Comparison of ENCODE assay signal across 11 cellular contexts in genomic region chr7:49974035-49974434, GRCh38.
"Had no signal": no experiment of that assay in that cellular context is flagged by ENCODE, and none has a peak within 500 bp of the region (broad histone marks: within the 10 kb centered on the region; RNA-seq: fewer than 3 reads in every experiment).

No MANE protein-coding gene starts in this region.

- H3K36me3 ChIP-seq: HAP-1 had no signal

- H3K4me2 ChIP-seq: GM23338 had no signal

- ATAC-seq: GM23338, HCT116 had no signal

- H2AFZ ChIP-seq: GM23248, GM23338 had no signal

- DNase-seq: GM23248, GOT3, H7, H9, HCEC 1CT, HFFc6 had no signal

- H3K4me3 ChIP-seq: GM23248, GM23338, HAP-1 had no signal

- H3K27ac ChIP-seq: GM23248 had no signal

- FAIRE-seq: H1, H54 had no signal

- H3K9me3 ChIP-seq: HAP-1 had no signal

- H3K4me1 ChIP-seq: HAP-1 had no signal

- H3K9ac ChIP-seq: GM23248 had no signal
